ENCODE assay signal across 1 cellular context in the genomic region with DNA sequence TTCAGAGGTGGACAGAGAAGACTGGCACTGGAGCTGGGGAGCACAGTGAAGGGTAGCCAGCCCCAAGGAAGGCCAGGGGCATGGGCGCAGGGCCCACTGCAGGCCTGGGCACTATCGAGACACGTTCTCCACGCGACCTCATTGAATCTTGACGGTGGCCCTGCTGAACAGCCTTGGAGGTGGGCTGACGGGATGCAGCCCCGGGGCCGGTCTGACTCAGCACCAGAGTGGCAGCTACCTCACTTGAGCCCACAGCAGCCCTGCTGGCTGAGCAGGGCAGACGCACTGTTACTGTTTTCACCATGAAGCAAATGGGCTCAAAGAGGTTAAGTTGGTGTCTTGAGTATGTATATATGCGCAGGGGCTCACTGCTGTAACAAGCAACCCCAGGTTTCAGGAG.
TF ChIP-seq lines count a peak whose summit lies in the region.

No MANE protein-coding gene starts in this region.

TF ChIP-seq in H1, 55 proteins besides CTCF, POLR2A, EP300 and RAD21:
- TF ChIP-seq JUN (IDR thresholded peaks at IDR 0.05; ENCODE audit: low read depth, low read length) (no peak), CHD1 (IDR thresholded peaks at IDR 0.05; ENCODE audit: low read depth, low read length) (no peak), HDAC6 (IDR thresholded peaks at IDR 0.05; ENCODE audit: low read depth, low read length) (no peak), GTF2F1 (IDR thresholded peaks at IDR 0.05; ENCODE audit: borderline replicate concordance, low read depth, low read length) (no peak), RBBP5 (IDR thresholded peaks at IDR 0.05; ENCODE audit: borderline replicate concordance, low read depth, low read length) (no peak), POU5F1 (IDR thresholded peaks at IDR 0.05; ENCODE audit: low read depth, low read length) (no peak), CEBPB (IDR thresholded peaks at IDR 0.05; ENCODE audit: low read depth, low read length) (no peak), EZH2 (IDR thresholded peaks at IDR 0.05; ENCODE audit: low read depth, low read length, severe bottlenecking) (no peak), SIX5 (IDR thresholded peaks at IDR 0.05; ENCODE audit: low read depth, low read length) (no peak), CBX8 (IDR thresholded peaks at IDR 0.05; ENCODE audit: borderline replicate concordance, low read depth, low read length) (no peak), SP4 (IDR thresholded peaks at IDR 0.05; ENCODE audit: low read length) (no peak), SUZ12 (IDR thresholded peaks at IDR 0.05; ENCODE audit: low read length) (no peak), BRCA1 (IDR thresholded peaks at IDR 0.05; ENCODE audit: low read depth, low read length) (no peak), TAF1 (IDR thresholded peaks at IDR 0.05; ENCODE audit: low read depth, low read length) (no peak)
- TF ChIP-seq, protein P1, sequence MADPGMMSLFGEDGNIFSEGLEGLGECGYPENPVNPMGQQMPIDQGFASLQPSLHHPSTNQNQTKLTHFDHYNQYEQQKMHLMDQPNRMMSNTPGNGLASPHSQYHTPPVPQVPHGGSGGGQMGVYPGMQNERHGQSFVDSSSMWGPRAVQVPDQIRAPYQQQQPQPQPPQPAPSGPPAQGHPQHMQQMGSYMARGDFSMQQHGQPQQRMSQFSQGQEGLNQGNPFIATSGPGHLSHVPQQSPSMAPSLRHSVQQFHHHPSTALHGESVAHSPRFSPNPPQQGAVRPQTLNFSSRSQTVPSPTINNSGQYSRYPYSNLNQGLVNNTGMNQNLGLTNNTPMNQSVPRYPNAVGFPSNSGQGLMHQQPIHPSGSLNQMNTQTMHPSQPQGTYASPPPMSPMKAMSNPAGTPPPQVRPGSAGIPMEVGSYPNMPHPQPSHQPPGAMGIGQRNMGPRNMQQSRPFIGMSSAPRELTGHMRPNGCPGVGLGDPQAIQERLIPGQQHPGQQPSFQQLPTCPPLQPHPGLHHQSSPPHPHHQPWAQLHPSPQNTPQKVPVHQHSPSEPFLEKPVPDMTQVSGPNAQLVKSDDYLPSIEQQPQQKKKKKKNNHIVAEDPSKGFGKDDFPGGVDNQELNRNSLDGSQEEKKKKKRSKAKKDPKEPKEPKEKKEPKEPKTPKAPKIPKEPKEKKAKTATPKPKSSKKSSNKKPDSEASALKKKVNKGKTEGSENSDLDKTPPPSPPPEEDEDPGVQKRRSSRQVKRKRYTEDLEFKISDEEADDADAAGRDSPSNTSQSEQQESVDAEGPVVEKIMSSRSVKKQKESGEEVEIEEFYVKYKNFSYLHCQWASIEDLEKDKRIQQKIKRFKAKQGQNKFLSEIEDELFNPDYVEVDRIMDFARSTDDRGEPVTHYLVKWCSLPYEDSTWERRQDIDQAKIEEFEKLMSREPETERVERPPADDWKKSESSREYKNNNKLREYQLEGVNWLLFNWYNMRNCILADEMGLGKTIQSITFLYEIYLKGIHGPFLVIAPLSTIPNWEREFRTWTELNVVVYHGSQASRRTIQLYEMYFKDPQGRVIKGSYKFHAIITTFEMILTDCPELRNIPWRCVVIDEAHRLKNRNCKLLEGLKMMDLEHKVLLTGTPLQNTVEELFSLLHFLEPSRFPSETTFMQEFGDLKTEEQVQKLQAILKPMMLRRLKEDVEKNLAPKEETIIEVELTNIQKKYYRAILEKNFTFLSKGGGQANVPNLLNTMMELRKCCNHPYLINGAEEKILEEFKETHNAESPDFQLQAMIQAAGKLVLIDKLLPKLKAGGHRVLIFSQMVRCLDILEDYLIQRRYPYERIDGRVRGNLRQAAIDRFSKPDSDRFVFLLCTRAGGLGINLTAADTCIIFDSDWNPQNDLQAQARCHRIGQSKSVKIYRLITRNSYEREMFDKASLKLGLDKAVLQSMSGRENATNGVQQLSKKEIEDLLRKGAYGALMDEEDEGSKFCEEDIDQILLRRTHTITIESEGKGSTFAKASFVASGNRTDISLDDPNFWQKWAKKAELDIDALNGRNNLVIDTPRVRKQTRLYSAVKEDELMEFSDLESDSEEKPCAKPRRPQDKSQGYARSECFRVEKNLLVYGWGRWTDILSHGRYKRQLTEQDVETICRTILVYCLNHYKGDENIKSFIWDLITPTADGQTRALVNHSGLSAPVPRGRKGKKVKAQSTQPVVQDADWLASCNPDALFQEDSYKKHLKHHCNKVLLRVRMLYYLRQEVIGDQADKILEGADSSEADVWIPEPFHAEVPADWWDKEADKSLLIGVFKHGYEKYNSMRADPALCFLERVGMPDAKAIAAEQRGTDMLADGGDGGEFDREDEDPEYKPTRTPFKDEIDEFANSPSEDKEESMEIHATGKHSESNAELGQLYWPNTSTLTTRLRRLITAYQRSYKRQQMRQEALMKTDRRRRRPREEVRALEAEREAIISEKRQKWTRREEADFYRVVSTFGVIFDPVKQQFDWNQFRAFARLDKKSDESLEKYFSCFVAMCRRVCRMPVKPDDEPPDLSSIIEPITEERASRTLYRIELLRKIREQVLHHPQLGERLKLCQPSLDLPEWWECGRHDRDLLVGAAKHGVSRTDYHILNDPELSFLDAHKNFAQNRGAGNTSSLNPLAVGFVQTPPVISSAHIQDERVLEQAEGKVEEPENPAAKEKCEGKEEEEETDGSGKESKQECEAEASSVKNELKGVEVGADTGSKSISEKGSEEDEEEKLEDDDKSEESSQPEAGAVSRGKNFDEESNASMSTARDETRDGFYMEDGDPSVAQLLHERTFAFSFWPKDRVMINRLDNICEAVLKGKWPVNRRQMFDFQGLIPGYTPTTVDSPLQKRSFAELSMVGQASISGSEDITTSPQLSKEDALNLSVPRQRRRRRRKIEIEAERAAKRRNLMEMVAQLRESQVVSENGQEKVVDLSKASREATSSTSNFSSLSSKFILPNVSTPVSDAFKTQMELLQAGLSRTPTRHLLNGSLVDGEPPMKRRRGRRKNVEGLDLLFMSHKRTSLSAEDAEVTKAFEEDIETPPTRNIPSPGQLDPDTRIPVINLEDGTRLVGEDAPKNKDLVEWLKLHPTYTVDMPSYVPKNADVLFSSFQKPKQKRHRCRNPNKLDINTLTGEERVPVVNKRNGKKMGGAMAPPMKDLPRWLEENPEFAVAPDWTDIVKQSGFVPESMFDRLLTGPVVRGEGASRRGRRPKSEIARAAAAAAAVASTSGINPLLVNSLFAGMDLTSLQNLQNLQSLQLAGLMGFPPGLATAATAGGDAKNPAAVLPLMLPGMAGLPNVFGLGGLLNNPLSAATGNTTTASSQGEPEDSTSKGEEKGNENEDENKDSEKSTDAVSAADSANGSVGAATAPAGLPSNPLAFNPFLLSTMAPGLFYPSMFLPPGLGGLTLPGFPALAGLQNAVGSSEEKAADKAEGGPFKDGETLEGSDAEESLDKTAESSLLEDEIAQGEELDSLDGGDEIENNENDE (IDR thresholded peaks at IDR 0.05; ENCODE audit: insufficient replicate concordance, low read length), result no peak
- TF ChIP-seq, protein P2, sequence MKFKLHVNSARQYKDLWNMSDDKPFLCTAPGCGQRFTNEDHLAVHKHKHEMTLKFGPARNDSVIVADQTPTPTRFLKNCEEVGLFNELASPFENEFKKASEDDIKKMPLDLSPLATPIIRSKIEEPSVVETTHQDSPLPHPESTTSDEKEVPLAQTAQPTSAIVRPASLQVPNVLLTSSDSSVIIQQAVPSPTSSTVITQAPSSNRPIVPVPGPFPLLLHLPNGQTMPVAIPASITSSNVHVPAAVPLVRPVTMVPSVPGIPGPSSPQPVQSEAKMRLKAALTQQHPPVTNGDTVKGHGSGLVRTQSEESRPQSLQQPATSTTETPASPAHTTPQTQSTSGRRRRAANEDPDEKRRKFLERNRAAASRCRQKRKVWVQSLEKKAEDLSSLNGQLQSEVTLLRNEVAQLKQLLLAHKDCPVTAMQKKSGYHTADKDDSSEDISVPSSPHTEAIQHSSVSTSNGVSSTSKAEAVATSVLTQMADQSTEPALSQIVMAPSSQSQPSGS (IDR thresholded peaks at IDR 0.05; ENCODE audit: low read length), result no peak
TF ChIP-seq in H1: peak in this region for 0.
